Comparison of ENCODE assay signal across 32 cellular contexts in genomic region chr16:19152042-19152441, GRCh38. TPM values are rescaled to one million over a fixed set of nuclear protein-coding genes. Genes with fewer than 3 reads are reported as not detected.
"Had no signal": no experiment of that assay in that cellular context is flagged by ENCODE, and none has a peak within 500 bp of the region (broad histone marks: within the 10 kb centered on the region; RNA-seq: fewer than 3 reads in every experiment).

No MANE protein-coding gene starts in this region.

- H3K9me3 ChIP-seq: adrenal gland, body of pancreas had no signal

- DNase-seq: activated effector memory CD4-positive, alpha-beta T cell treated with anti-CD3 and anti-CD28 coated beads, Interleukin-2, amount 50 U/mL, for 16 hours; activated effector memory CD4-positive, alpha-beta T cell treated with Interleukin-2 at 50 U/mL for 16 hours; activated gamma-delta T cell; activated gamma-delta T cell treated with Interleukin-2 at 50 U/mL for 16 hours; activated naive CD4-positive, alpha-beta T cell; activated naive CD4-positive, alpha-beta T cell treated with anti-CD3 and anti-CD28 coated beads for 36 hours; activated naive CD4-positive, alpha-beta T cell treated with anti-CD3 and anti-CD28 coated beads, Interleukin-2, amount 10 ng/mL, durations not matched to agents 7 days and 5 days; activated naive CD4-positive, alpha-beta T cell treated with anti-CD3 and anti-CD28 coated beads, Interleukin-2, amount 50 U/mL, for 16 hours; activated naive CD4-positive, alpha-beta T cell treated with Interleukin-2 at 50 U/mL for 16 hours; activated naive CD8-positive, alpha-beta T cell treated with anti-CD3 and anti-CD28 coated beads for 36 hours; activated naive CD8-positive, alpha-beta T cell treated with anti-CD3 and anti-CD28 coated beads, Interleukin-2, amount 10 ng/mL, durations not matched to agents 7 days and 5 days; activated naive CD8-positive, alpha-beta T cell treated with anti-CD3 and anti-CD28 coated beads, Interleukin-2, amount 50 U/mL, for 24 hours; activated T-cell treated with anti-CD3 and anti-CD28 coated beads, Interleukin-2, amount 50 U/mL, for 24 hours; activated T-cell treated with anti-CD3 and anti-CD28 coated beads, Interleukin-2, amount 50 U/mL, for 4 hours; activated T-cell treated with anti-CD3 and anti-CD28 coated beads, Interleukin-2, amount 50 U/mL, for 48 hours; activated T-cell treated with anti-CD3 and anti-CD28 coated beads, Interleukin-2, amount 50 U/mL, for 72 hours; adrenal gland; amniotic stem cell; amygdala; anterior cingulate cortex; aorta; body of pancreas; brain microvascular endothelial cell; caudate nucleus; central memory CD4-positive, alpha-beta T cell; cerebellar nuclear complex had no signal

- H3K4me1 ChIP-seq: adrenal gland, ascending aorta, body of pancreas, breast epithelium had no signal

- H3K36me3 ChIP-seq: adrenal gland, ascending aorta, brain microvascular endothelial cell, breast epithelium, cardiac muscle cell had no signal

- H3K4me3 ChIP-seq: adrenal gland, ascending aorta, body of pancreas, breast epithelium, cardiac muscle cell had no signal

- H3K27ac ChIP-seq: adrenal gland, ascending aorta, body of pancreas, brain microvascular endothelial cell, breast epithelium, cardiac muscle cell had no signal

- FAIRE-seq: astrocyte had no signal

- H3K27me3 ChIP-seq: adrenal gland, ascending aorta, brain microvascular endothelial cell, breast epithelium had no signal

- ATAC-seq: activated naive CD4-positive, alpha-beta T cell treated with anti-CD3 and anti-CD28 coated beads, Interleukin-2, amount 50 U/mL, for 72 hours; activated naive CD8-positive, alpha-beta T cell treated with anti-CD3 and anti-CD28 coated beads, Interleukin-2, amount 50 U/mL, for 24 hours; activated T-cell treated with anti-CD3 and anti-CD28 coated beads, Interleukin-2, amount 50 U/mL, for 4 hours; activated T-cell treated with anti-CD3 and anti-CD28 coated beads, Interleukin-2, amount 50 U/mL, for 72 hours; activated T-helper 17 cell treated with anti-CD3 and anti-CD28 coated beads, Interleukin-2, amount 50 U/mL, for 72 hours; body of pancreas had no signal

RNA-seq across cellular contexts. Expression of gene SYT17, which starts 16.0 kb away (rescaled TPM):
- total RNA-seq: activated naive CD4-positive, alpha-beta T cell treated with anti-CD3 and anti-CD28 coated beads for 36 hours; activated naive CD4-positive, alpha-beta T cell treated with anti-CD3 and anti-CD28 coated beads, Interleukin-2, amount 50 U/mL, for 72 hours; activated naive CD8-positive, alpha-beta T cell treated with anti-CD3 and anti-CD28 coated beads, Interleukin-2, amount 10 ng/mL, durations not matched to agents 7 days and 5 days; activated T-helper 17 cell treated with anti-CD3 and anti-CD28 coated beads, Interleukin-2, amount 50 U/mL, for 72 hours had no signal
